8 cellular contexts compared by ENCODE assay signal in the genomic region with DNA sequence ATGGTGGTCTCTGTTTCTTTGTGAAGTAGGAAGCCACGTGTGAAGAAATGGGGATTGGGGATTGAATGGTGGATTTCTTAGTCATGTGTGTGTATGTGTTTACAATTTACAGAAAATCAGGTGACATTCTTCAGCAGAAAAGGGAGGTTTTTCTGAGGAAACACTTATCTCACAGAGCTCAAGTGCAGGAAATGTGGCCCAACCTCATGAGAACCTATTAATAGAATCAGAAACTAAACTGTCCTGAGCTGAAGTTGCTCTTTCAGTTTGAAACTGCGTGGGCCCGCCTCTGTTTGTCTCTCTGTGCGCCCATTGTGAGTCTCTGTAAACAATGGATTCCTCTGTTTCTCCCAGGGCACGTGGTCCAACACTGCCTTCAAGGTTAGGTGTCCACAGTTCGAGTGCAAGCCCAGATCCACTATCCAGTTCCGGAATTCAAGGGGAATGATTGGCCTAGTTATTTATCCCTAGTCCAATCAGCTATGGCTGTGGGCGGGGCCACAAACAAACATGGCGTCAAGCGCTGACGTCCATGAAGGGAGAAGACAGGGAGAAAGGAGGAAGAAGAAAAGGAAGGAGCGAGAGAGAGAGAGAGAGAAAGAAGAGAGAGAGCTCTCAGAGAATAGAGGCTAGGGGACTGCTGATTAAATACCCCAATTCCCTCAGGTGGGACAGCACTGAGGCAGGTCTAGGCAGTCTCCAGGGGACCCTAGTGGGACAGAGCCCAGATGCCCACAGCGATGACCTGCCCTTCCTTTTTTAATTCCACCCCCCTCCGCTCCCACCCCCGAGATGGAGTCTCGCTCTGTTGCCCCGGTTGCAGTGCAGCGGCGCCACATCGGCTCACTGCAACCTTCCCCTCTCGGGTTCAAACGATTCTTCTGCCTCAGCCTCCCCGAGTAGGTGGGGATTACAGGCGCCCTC. TPM values are rescaled to one million over a fixed set of nuclear protein-coding genes. Genes with fewer than 3 reads are reported as not detected.
DNase-seq lines count a peak whose midpoint lies in the region; ATAC-seq and TF ChIP-seq lines count a peak whose summit lies in the region.

No MANE protein-coding gene starts in this region.

- H3K27me3 Mint-ChIP-seq in CD14-positive monocyte (ENCODE audit: low read depth in 3 of 3): peaks cover 1 to 11% (median 4%) of the 10 kb centered on the region in 3 donors
- H3K27me3 Mint-ChIP-seq in neural progenitor cell (ENCODE audit: insufficient read depth, low read depth): peaks cover 5% of the 10 kb centered on the region

- no peaks in the 10 kb centered on the region for H3F3A ChIP-seq in neural progenitor cell (ENCODE audit: low read depth)

- peak overlapping the region; percentile 68 for H2AFZ ChIP-seq in neural progenitor cell (replicated peaks)

- H3K79me2 ChIP-seq in neural progenitor cell (ENCODE audit: low read depth): no peaks in the 10 kb centered on the region

- ATAC-seq in GM19467 (IDR thresholded peaks at IDR 0.05; ENCODE audit: unreplicated experiment): peak; percentile 72

- H3K4me1 Mint-ChIP-seq in CD14-positive monocyte (peaks cover 11% of the 10 kb centered on the region), neural progenitor cell (no peaks in the 10 kb centered on the region)

- H3K9me3 ChIP-seq in neural progenitor cell (ENCODE audit: low read depth): no peaks in the 10 kb centered on the region
- no peaks in the 10 kb centered on the region for H3K9me3 ChIP-seq in thymus (ENCODE audit: control insufficient read depth)

- no peak overlapping the region for H3K9ac ChIP-seq in neural progenitor cell

- peaks cover 0 to 5% (median 0%) of the 10 kb centered on the region in 7 donors for H3K9me3 Mint-ChIP-seq in CD14-positive monocyte
- H3K9me3 Mint-ChIP-seq in neural progenitor cell: peaks cover 2% of the 10 kb centered on the region

- peak; percentile 78 for DNase-seq in CD14-positive monocyte (ENCODE audit: low spot score)
- peak in 1 of 2 experiments; percentile 59 for DNase-seq in HL-60 (ENCODE audit: low read depth in 1 of 2, low spot score in 1 of 2)
- DNase-seq in activated CD4-positive, alpha-beta T cell treated with anti-CD3 and anti-CD28 coated beads for 4 hours: peak; percentile 70 to 75
- DNase-seq in dorsolateral prefrontal cortex: peak; percentile 7 to 96 (median 84)
- DNase-seq in neural progenitor cell (ENCODE audit: low spot score): no peak
- no peak for DNase-seq in OCI-M2 (lab: John Stamatoyannopoulos, UW; ENCODE audit: unreplicated experiment)

- H3K27ac Mint-ChIP-seq in CD14-positive monocyte (peak overlapping the region; percentile 87 to 98 (median 93)), neural progenitor cell (no peak overlapping the region)

- intact Hi-C loops in CD14-positive monocyte (cut with micrococcal nuclease): no loop called here
- intact Hi-C loops in dorsolateral prefrontal cortex (cut with DNase I): no loop called here

- H3K4me2 ChIP-seq in neural progenitor cell: no peak overlapping the region

- 0 out of 2 replicates have a peak overlapping the region, but pooled peaks have one; percentile 6 for H3K4me3 ChIP-seq in HL-60 (replicated peaks; ENCODE audit: insufficient read depth, low read length)
- peak overlapping the region in 48 of 59 donors; percentile 4 to 62 (median 38) for H3K4me3 ChIP-seq in dorsolateral prefrontal cortex
- no peak overlapping the region for H3K4me3 ChIP-seq in neural progenitor cell
- H3K4me3 ChIP-seq in thymus (ENCODE audit: low read length): peak overlapping the region; percentile 29

- TF ChIP-seq CTCF in CD14-positive monocyte (IDR thresholded peaks at IDR 0.05) (no peak), HL-60 (IDR thresholded peaks at IDR 0.05; ENCODE audit: insufficient read depth, low read length) (no peak), dorsolateral prefrontal cortex (IDR thresholded peaks at IDR 0.05 in 54 of 56, conservative IDR thresholded peaks at IDR 0.05 in 2 of 56; ENCODE audit: low read depth in 1 of 56, partially characterized antibody in 56 of 56) (peak in 8 of 56 donors; percentile 7 to 35 (median 16)), neural progenitor cell (IDR thresholded peaks at IDR 0.05) (no peak)

- H3K27ac ChIP-seq in HL-60 (replicated peaks): no peak overlapping the region
- peak overlapping the region; percentile 76 to 99 (median 95) for H3K27ac ChIP-seq in dorsolateral prefrontal cortex
- no peak overlapping the region for H3K27ac ChIP-seq in neural progenitor cell
- H3K27ac ChIP-seq in thymus (ENCODE audit: low read depth): peak overlapping the region; percentile 84

- H3K36me3 ChIP-seq in neural progenitor cell (no peaks in the 10 kb centered on the region), thymus (ENCODE audit: control insufficient read depth, insufficient read depth) (no peaks in the 10 kb centered on the region)

- no peaks in the 10 kb centered on the region for H4K20me1 ChIP-seq in neural progenitor cell (ENCODE audit: low read depth)

- H3K27me3 ChIP-seq in HL-60 (ENCODE audit: insufficient read depth, poor library complexity, severe bottlenecking) (no peaks in the 10 kb centered on the region), dorsolateral prefrontal cortex (no peaks in the 10 kb centered on the region), neural progenitor cell (no peaks in the 10 kb centered on the region), thymus (ENCODE audit: control insufficient read depth, insufficient read depth) (no peaks in the 10 kb centered on the region)

- WGBS in thymus: 56% methylated on average over 24 of the region's 24 CpGs

- no peaks in the 10 kb centered on the region for H3K4me1 ChIP-seq in neural progenitor cell
- H3K4me1 ChIP-seq in thymus (ENCODE audit: control insufficient read depth, insufficient read depth, low read length): peaks cover 2% of the 10 kb centered on the region

- H3K36me3 Mint-ChIP-seq in CD14-positive monocyte (no peaks in the 10 kb centered on the region), neural progenitor cell (no peaks in the 10 kb centered on the region)

- H3K4me3 Mint-ChIP-seq in CD14-positive monocyte (peak overlapping the region; percentile 82 to 94), neural progenitor cell (no peak overlapping the region)

RNA-seq across cellular contexts. Expression of gene C12orf76, which starts 31.4 kb away (rescaled TPM):
- polyA plus RNA-seq in CD14-positive monocyte: 10 to 100 TPM in 1 of 2 donors, 1 to 10 TPM in 1; 9.3 to 10.6 TPM
- total RNA-seq in dorsolateral prefrontal cortex: 100 to 1,000 TPM in 71 of 120 experiments, 10 to 100 TPM in 49; 66.2 to 164 (median 106) TPM
- 39.8 and 48.8 TPM in 2 replicates for total RNA-seq in neural progenitor cell (ENCODE audit: low replicate concordance)
- 21.5 TPM for polyA plus RNA-seq in thymus

RNA-seq across cellular contexts. Expression of gene IFT81, which starts 44.4 kb away (rescaled TPM):
- polyA plus RNA-seq in CD14-positive monocyte (under 1 TPM; 0.47 to 0.97 TPM), thymus (7.3 TPM)
- total RNA-seq in dorsolateral prefrontal cortex (10 to 100 TPM; 12.0 to 29.3 (median 19.0) TPM), neural progenitor cell (ENCODE audit: low replicate concordance) (52.7 and 73.8 TPM in 2 replicates)

Comparison
In these comparisons a context has a peak if more than half of its experiments do, and no peak if none do; other contexts are left out.
1. DNase-seq: peak in CD14-positive monocyte (single experiment), activated CD4-positive, alpha-beta T cell treated with anti-CD3 and anti-CD28 coated beads for 4 hours (2 of 2) and dorsolateral prefrontal cortex (10 of 10); none in neural progenitor cell (single experiment) and OCI-M2 (single experiment).
2. H3K27ac ChIP-seq: peak in dorsolateral prefrontal cortex (59 of 59) and thymus (single experiment); none in HL-60 (single experiment) and neural progenitor cell (single experiment).